Comparison of ENCODE assay signal across 1 cellular context in genomic region chr19:38303517-38304351, GRCh38.
TF ChIP-seq lines count a peak whose summit lies in the region.

Gene C19orf33 (plus strand): TSS chr19:38304251. CDS start chr19:38304262, 11 bp downstream.

TF ChIP-seq in IMR-90, 13 proteins besides CTCF, POLR2A, EP300 and RAD21 (continued from another document):
- TF ChIP-seq RFX5 (IDR thresholded peaks at IDR 0.05; ENCODE audit: low read depth, low read length) (no peak), MAFK (IDR thresholded peaks at IDR 0.05; ENCODE audit: low read depth, low read length) (no peak)
